ENCODE assay signal across 8 cellular contexts in genomic region chr21:29076731-29077640, GRCh38. TPM values are rescaled to one million over a fixed set of nuclear protein-coding genes. Genes with fewer than 3 reads are reported as not detected.
DNase-seq lines count a peak whose midpoint lies in the region; ATAC-seq and TF ChIP-seq lines count a peak whose summit lies in the region.
"Not testable (repeated sequence)": the region's sequence is repeated elsewhere in the genome, so short reads cannot be mapped to it uniquely, and the experiment has no call there.

No MANE protein-coding gene starts in this region.

- not testable (repeated sequence) for H3K27me3 ChIP-seq in ACC112 (ENCODE audit: insufficient read depth, low read length); GM23248 (replicated peaks; ENCODE audit: insufficient read depth); adrenal gland

- in situ Hi-C loops in GM23248 (cut with MboI) = not testable (repeated sequence)

- peaks cover 40 to 83% (median 79%) of the 10 kb centered on the region in 4 donors for H3K4me1 Mint-ChIP-seq in naive thymus-derived CD8-positive, alpha-beta T cell

- H3K4me3 ChIP-seq in ACC112 (ENCODE audit: low read depth, low read length) (peak overlapping the region; percentile 79), GM23248 (peak overlapping the region; percentile 34; the same call in 1 of the 2 replicates), adrenal gland (peak overlapping the region in 3 of 4 donors; percentile 12 to 52 (median 41)), foreskin fibroblast (ENCODE audit: low read depth in 1 of 2, low read length in 2 of 2) (peak overlapping the region; percentile 39 to 46)

- not testable (repeated sequence) for H3K27me3 Mint-ChIP-seq in naive thymus-derived CD8-positive, alpha-beta T cell

- peaks cover 25% of the 10 kb centered on the region for H3K4me1 ChIP-seq in ACC112 (ENCODE audit: control insufficient read depth, insufficient read depth, low read length, unreplicated experiment)
- H3K4me1 ChIP-seq in GM23248 (ENCODE audit: insufficient read depth) = not testable (repeated sequence)
- H3K4me1 ChIP-seq in adrenal gland (replicated peaks in 1 of 2) = peaks cover 18 to 43% of the 10 kb centered on the region in 2 donors

- 62 to 66% methylated on average over 33 to 43 of the region's 50 CpGs for WGBS in GM23248 (ENCODE audit: low coverage in 1 of 2, low lambda C conversion rate in 2 of 2, missing lambda C conversion rate in 2 of 2), 2 experiments
- WGBS in adrenal gland, 4 donors = 18 to 64% (median 36%) methylated on average over 12 to 50 of the region's 50 CpGs

- peak overlapping the region; percentile 86 to 98 (median 94) for H3K27ac Mint-ChIP-seq in naive thymus-derived CD8-positive, alpha-beta T cell

- H3K9me3 Mint-ChIP-seq in naive thymus-derived CD8-positive, alpha-beta T cell = not testable (repeated sequence)

- not testable (repeated sequence) for H4K20me1 ChIP-seq in GM23248 (ENCODE audit: insufficient read depth)

- not testable (repeated sequence) for TF ChIP-seq CTCF in adrenal gland (IDR thresholded peaks at IDR 0.05); foreskin fibroblast (IDR thresholded peaks at IDR 0.05; ENCODE audit: low read depth, low read length)

- not testable (repeated sequence) for H3K4me2 ChIP-seq in GM23248 (ENCODE audit: unreplicated experiment)

- not testable (repeated sequence) for H3K9me2 ChIP-seq in GM23248 (ENCODE audit: insufficient read depth)

- H3K9ac ChIP-seq in GM23248 = peak overlapping the region; percentile 46; the same call in 1 of the 2 replicates

- H3K4me3 Mint-ChIP-seq in naive thymus-derived CD8-positive, alpha-beta T cell = peak overlapping the region; percentile 58 to 94 (median 85)

- POLR2A ChIA-PET in naive thymus-derived CD8-positive, alpha-beta T cell (lab: Charles Lee) = interaction anchor here (0.6 to 5.2 kb wide), 11 partner anchors 10 to 372 kb away, joined by 3 to 39 read pairs (median 9); partner anchors contain the start of genes LTN1, RWDD2B and USP16

- H3K9me3 ChIP-seq in GM23248 (ENCODE audit: low read depth); adrenal gland (replicated peaks in 1 of 3): not testable (repeated sequence)

- DNase-seq in GM23248, foreskin fibroblast: not testable (repeated sequence)
- DNase-seq in NCI-H774 (lab: John Stamatoyannopoulos, UW) (peak; percentile 62), adrenal gland (peak; percentile 64 to 93 (median 82))
- DNase-seq in activated CD4-positive, alpha-beta T cell treated with anti-CD3 and anti-CD28 coated beads for 48 hours = peak; percentile 82
- DNase-seq in naive thymus-derived CD8-positive, alpha-beta T cell = peak; percentile 45 to 94 (median 78)
- peak in 2 of 3 donors; percentile 27 to 45 for DNase-seq in stimulated activated CD4-positive, alpha-beta T cell treated with anti-CD3 and anti-CD28 coated beads, TNF-alpha, amount 100 ng/mL, for 1 hour (ENCODE audit: low read depth in 3 of 3, low spot score in 1 of 3)

- peaks cover 13% of the 10 kb centered on the region for H3F3A ChIP-seq in GM23248 (ENCODE audit: insufficient read depth)

- not testable (repeated sequence) for H3K36me3 ChIP-seq in ACC112 (ENCODE audit: insufficient read depth, low read length); GM23248 (ENCODE audit: low read depth); adrenal gland (replicated peaks in 1 of 2)

- H2AFZ ChIP-seq in ACC112 (ENCODE audit: low read length, unreplicated experiment) = peak overlapping the region; percentile 88
- peak overlapping the region; percentile 82 for H2AFZ ChIP-seq in GM23248

- H3K79me2 ChIP-seq in ACC112 (ENCODE audit: control insufficient read depth, insufficient read depth, low read length, unreplicated experiment) (peaks cover 21% of the 10 kb centered on the region), GM23248 (ENCODE audit: insufficient read depth) (peaks cover 14% of the 10 kb centered on the region)

- intact Hi-C loops in adrenal gland (cut with DNase I) = not testable (repeated sequence)

- not testable (repeated sequence) for H3K36me3 Mint-ChIP-seq in naive thymus-derived CD8-positive, alpha-beta T cell

- H3K27ac ChIP-seq in ACC112 (ENCODE audit: low read depth, low read length) (peak overlapping the region; percentile 51), adrenal gland (peak overlapping the region in 4 of 5 donors; percentile 83 to 88 (median 85))
- not testable (repeated sequence) for H3K27ac ChIP-seq in GM23248

- TF ChIP-seq POLR2A in adrenal gland (IDR thresholded peaks at IDR 0.05) = peak in 1 of 2 donors; percentile 73

- peak in 1 of 2 donors; percentile 18 for ATAC-seq in naive thymus-derived CD8-positive, alpha-beta T cell

RNA-seq across cellular contexts. Expression of gene CCT8, which starts 3.5 kb away (rescaled TPM):
- total RNA-seq in GM23248 (2014; rRNA removed; shearing (Covaris generic)) = 148 and 151 TPM in 2 replicates
- polyA plus RNA-seq in GM23248 (2016; fragmentation: Nextera tagmentation; extraction: Ambion mirVana) = 153 and 154 TPM in 2 replicates
- total RNA-seq in adrenal gland = 100 to 1,000 TPM; 136 to 225 (median 154) TPM
- 100 to 1,000 TPM; 108 to 382 (median 210) TPM for polyA plus RNA-seq in adrenal gland
- 100 to 1,000 TPM; 145 to 148 TPM for total RNA-seq in naive thymus-derived CD8-positive, alpha-beta T cell
- 100 to 1,000 TPM; 130 to 182 (median 168) TPM for polyA plus RNA-seq in naive thymus-derived CD8-positive, alpha-beta T cell

RNA-seq across cellular contexts. Expression of gene USP16, which starts 52.5 kb away (rescaled TPM):
- 30.2 and 33.5 TPM in 2 replicates for total RNA-seq in GM23248 (2014; rRNA removed; shearing (Covaris generic))
- 36.8 and 46.8 TPM in 2 replicates for polyA plus RNA-seq in GM23248 (2016; fragmentation: Nextera tagmentation; extraction: Ambion mirVana)
- 10 to 100 TPM; 13.2 to 41.3 (median 33.8) TPM for total RNA-seq in adrenal gland
- 10 to 100 TPM; 20.9 to 69.6 (median 24.5) TPM for polyA plus RNA-seq in adrenal gland
- total RNA-seq in naive thymus-derived CD8-positive, alpha-beta T cell = 10 to 100 TPM; 62.0 to 62.6 TPM
- 10 to 100 TPM; 20.0 to 21.9 (median 20.6) TPM for polyA plus RNA-seq in naive thymus-derived CD8-positive, alpha-beta T cell

RNA-seq across cellular contexts. Expression of gene MAP3K7CL, which starts 53.5 kb away (rescaled TPM):
- total RNA-seq in GM23248 (2014; rRNA removed; shearing (Covaris generic)) = 14.8 and 18.5 TPM in 2 replicates
- 30.0 and 34.3 TPM in 2 replicates for polyA plus RNA-seq in GM23248 (2016; fragmentation: Nextera tagmentation; extraction: Ambion mirVana)
- total RNA-seq in adrenal gland = 10 to 100 TPM in 6 of 8 donors, 1 to 10 TPM in 2; 3.6 to 29.5 (median 17.6) TPM
- polyA plus RNA-seq in adrenal gland = 10 to 100 TPM; 10.6 to 17.7 (median 11.3) TPM
- total RNA-seq in naive thymus-derived CD8-positive, alpha-beta T cell = 10 to 100 TPM; 13.1 to 13.5 TPM
- polyA plus RNA-seq in naive thymus-derived CD8-positive, alpha-beta T cell = 1 to 10 TPM; 2.6 to 6.5 (median 5.4) TPM

RNA-seq across cellular contexts. Expression of gene RWDD2B, which starts 57.8 kb away (rescaled TPM):
- total RNA-seq in GM23248 (2014; rRNA removed; shearing (Covaris generic)) = 15.9 and 16.0 TPM in 2 replicates
- 30.8 and 32.5 TPM in 2 replicates for polyA plus RNA-seq in GM23248 (2016; fragmentation: Nextera tagmentation; extraction: Ambion mirVana)
- total RNA-seq in adrenal gland = 10 to 100 TPM; 11.7 to 28.1 (median 25.1) TPM
- polyA plus RNA-seq in adrenal gland = 10 to 100 TPM; 16.2 to 50.6 (median 20.0) TPM
- 1 to 10 TPM; 6.2 to 8.6 TPM for total RNA-seq in naive thymus-derived CD8-positive, alpha-beta T cell
- 10 to 100 TPM; 12.0 to 15.7 (median 12.6) TPM for polyA plus RNA-seq in naive thymus-derived CD8-positive, alpha-beta T cell
